8 cellular contexts compared by ENCODE assay signal in genomic region chr12:45268672-45269406, GRCh38. TPM values are rescaled to one million over a fixed set of nuclear protein-coding genes. Genes with fewer than 3 reads are reported as not detected.
A peak's percentile ranks its signal among the peaks of the same experiment; 100 is the strongest.
DNase-seq lines count a peak whose midpoint lies in the region; ATAC-seq and TF ChIP-seq lines count a peak whose summit lies in the region.

No MANE protein-coding gene starts in this region.

- H3K27me3 ChIP-seq in BJ (ENCODE audit: control insufficient read depth, insufficient read depth, low read length) (no peaks in the 10 kb centered on the region), MG63 (no peaks in the 10 kb centered on the region), heart right ventricle (no peaks in the 10 kb centered on the region)

- POLR2A ChIA-PET in BJ (lab: Charles Lee): no interaction called here

- 8 to 17% methylated on average over 5 of the region's 5 CpGs for WGBS in heart right ventricle, 2 donors

- CTCF ChIA-PET in BJ (lab: Yijun Ruan, JAX): interaction anchor here (0.7 to 3.0 kb wide), 10 partner anchors 13 to 736 kb away, joined by 3 to 14 read pairs (median 3); no protein-coding TSS in a partner anchor

- peak overlapping the region in 8 of 10 donors; percentile 19 to 69 (median 40) for H3K27ac ChIP-seq in heart right ventricle

- H3K9me3 ChIP-seq in MG63 (no peaks in the 10 kb centered on the region), heart right ventricle (no peaks in the 10 kb centered on the region)

- H3K4me3 ChIP-seq in BJ (ENCODE audit: low read depth, low read length) (no peak overlapping the region), MG63 (no peak overlapping the region), heart right ventricle (peak overlapping the region in 3 of 10 donors; percentile 6 to 18 (median 15)), skeletal muscle cell (ENCODE audit: low read depth, low read length) (peak overlapping the region; percentile 3)

- peak; percentile 64 for DNase-seq in BJ (ENCODE audit: low read depth)
- DNase-seq in MG63: peak; percentile 62
- DNase-seq in UCSD-AML1 (lab: John Stamatoyannopoulos, UW; ENCODE audit: unreplicated experiment): peak; percentile 46
- DNase-seq in heart right ventricle: peak; percentile 73 to 91
- DNase-seq in skeletal muscle cell (ENCODE audit: low read depth): peak; percentile 78
- DNase-seq in activated T-cell treated with anti-CD3 and anti-CD28 coated beads, Interleukin-2, amount 50 U/mL, for 1 hour: no peak
- no peak for DNase-seq in NCI-H128 (lab: John Stamatoyannopoulos, UW; ENCODE audit: unreplicated experiment)

- peak; percentile 55 for ATAC-seq in GM21367 (IDR thresholded peaks at IDR 0.05; ENCODE audit: unreplicated experiment)
- ATAC-seq in heart right ventricle: peak; percentile 70 to 88 (median 82)

- intact Hi-C loops in heart right ventricle (cut with DNase I): loop anchor here in 4 of 10 donors (2.0 to 5.0 kb wide), 5 partner anchors 37 to 273 kb away; partner anchors contain the start of gene ANO6 (in 1 of the 4)

- peaks cover 9 to 87% (median 48%) of the 10 kb centered on the region in 9 donors for H3K4me1 ChIP-seq in heart right ventricle

- TF ChIP-seq CTCF in BJ (IDR thresholded peaks at IDR 0.05; ENCODE audit: insufficient read depth, low read depth, low read length): peak; percentile 52
- TF ChIP-seq CTCF in heart right ventricle (IDR thresholded peaks at IDR 0.05): peak in 8 of 9 donors; percentile 30 to 70 (median 52)

- H3K36me3 ChIP-seq in BJ (ENCODE audit: control insufficient read depth, insufficient read depth, low read length) (no peaks in the 10 kb centered on the region), MG63 (no peaks in the 10 kb centered on the region), heart right ventricle (no peaks in the 10 kb centered on the region)

RNA-seq across cellular contexts. Expression of gene ANO6, which starts 52.9 kb away (rescaled TPM):
- polyA plus RNA-seq in BJ (2011; rRNA removed) (45.8 and 72.3 TPM in 2 replicates), heart right ventricle (10 to 100 TPM in 1 of 2 donors, 1 to 10 TPM in 1; 8.9 to 12.7 TPM)
- polyA minus RNA-seq in BJ (2011; rRNA and poly(A)+ RNA removed): 43.7 and 44.7 TPM in 2 replicates
- 20.4 and 33.8 TPM in 2 replicates for total RNA-seq in MG63 (2014; rRNA removed; shearing (Covaris generic); ENCODE audit: low replicate concordance)
- total RNA-seq in heart right ventricle: 10 to 100 TPM; 35.8 to 52.2 (median 41.9) TPM

Comparison
In these comparisons a context has a peak if more than half of its experiments do, and no peak if none do; other contexts are left out.
1. DNase-seq: peak in BJ (single experiment), MG63 (single experiment), UCSD-AML1 (single experiment), heart right ventricle (2 of 2) and skeletal muscle cell (single experiment); none in activated T-cell treated with anti-CD3 and anti-CD28 coated beads, Interleukin-2, amount 50 U/mL, for 1 hour (single experiment) and NCI-H128 (single experiment).